8 cellular contexts compared by ENCODE assay signal in the genomic region with DNA sequence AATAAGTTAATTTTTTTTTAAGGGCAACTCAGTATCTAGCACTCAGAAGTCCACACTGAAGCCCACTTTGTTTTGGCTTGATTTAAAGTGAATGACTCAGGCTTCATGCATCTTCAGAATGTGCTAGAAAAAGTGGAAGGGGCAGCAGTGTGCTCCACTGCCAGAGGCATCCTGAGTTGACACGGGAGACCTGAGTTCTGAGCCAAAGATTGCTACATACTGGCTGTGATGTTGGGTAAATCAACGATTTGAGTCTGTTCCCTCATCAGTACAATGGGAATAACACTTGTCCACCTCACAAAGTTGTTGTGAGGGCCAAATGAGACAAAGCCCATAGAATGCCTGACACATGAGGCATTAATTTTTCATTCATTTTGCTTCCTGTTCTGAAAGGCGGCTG. TPM values are rescaled to one million over a fixed set of nuclear protein-coding genes. Genes with fewer than 3 reads are reported as not detected.
A peak's percentile ranks its signal among the peaks of the same experiment; 100 is the strongest.
DNase-seq lines count a peak whose midpoint lies in the region; ATAC-seq and TF ChIP-seq lines count a peak whose summit lies in the region.

No MANE protein-coding gene starts in this region.

- peak; percentile 41 for ATAC-seq in body of pancreas

- H3K4me3 ChIP-seq in body of pancreas (no peak overlapping the region), kidney epithelial cell (ENCODE audit: low read depth, low read length) (no peak overlapping the region), suprapubic skin (no peak overlapping the region)

- intact Hi-C loops in body of pancreas (cut with DNase I): no loop called here

- H3K27me3 ChIP-seq in body of pancreas: no peaks in the 10 kb centered on the region
- H3K27me3 ChIP-seq in kidney epithelial cell (ENCODE audit: control insufficient read depth, insufficient read depth, low read length): no peaks in the 10 kb centered on the region
- H3K27me3 ChIP-seq in suprapubic skin: no peaks in the 10 kb centered on the region

- peaks cover 0 to 13% of the 10 kb centered on the region in 2 donors for H3K36me3 ChIP-seq in body of pancreas (replicated peaks in 1 of 2; ENCODE audit: insufficient read depth in 1 of 2, low read depth in 2 of 2)
- peaks cover 3% of the 10 kb centered on the region for H3K36me3 ChIP-seq in kidney epithelial cell (ENCODE audit: control insufficient read depth, insufficient read depth, low read length)
- peaks cover 62% of the 10 kb centered on the region for H3K36me3 ChIP-seq in suprapubic skin

- TF ChIP-seq EP300 in suprapubic skin (IDR thresholded peaks at IDR 0.05): no peak

- TF ChIP-seq CTCF in body of pancreas (IDR thresholded peaks at IDR 0.05) (no peak), kidney epithelial cell (IDR thresholded peaks at IDR 0.05; ENCODE audit: insufficient read depth, low read length, poor library complexity, severe bottlenecking) (no peak), suprapubic skin (IDR thresholded peaks at IDR 0.05) (no peak)

- H3K9me3 ChIP-seq in body of pancreas (no peaks in the 10 kb centered on the region), suprapubic skin (no peaks in the 10 kb centered on the region)

- peak; percentile 87 for DNase-seq in AG20443 (ENCODE audit: low spot score)
- peak; percentile 46 for DNase-seq in LoVo (ENCODE audit: low spot score)
- peak in 2 of 4 donors; percentile 48 to 63 for DNase-seq in body of pancreas
- peak; percentile 84 for DNase-seq in kidney epithelial cell (ENCODE audit: low read depth)
- no peak for DNase-seq in suprapubic skin (ENCODE audit: low spot score in 2 of 2)
- no peak for DNase-seq in NCI-H1105 (lab: John Stamatoyannopoulos, UW)
- no peak for DNase-seq in KG1 (lab: John Stamatoyannopoulos, UW)
- no peak for DNase-seq in effector CD8-positive, alpha-beta T cell (lab: John Stamatoyannopoulos, UW)

- H3K4me1 ChIP-seq in body of pancreas: peaks cover 22% of the 10 kb centered on the region
- peaks cover 51% of the 10 kb centered on the region for H3K4me1 ChIP-seq in suprapubic skin

- TF ChIP-seq POLR2A in body of pancreas (IDR thresholded peaks at IDR 0.05) (no peak), suprapubic skin (IDR thresholded peaks at IDR 0.05) (no peak)

- H3K27ac ChIP-seq in body of pancreas (peak overlapping the region; percentile 46 to 94 (median 69)), suprapubic skin (peak overlapping the region; percentile 94)

- 48 to 50% methylated on average over 2 to 3 of the region's 3 CpGs for WGBS in body of pancreas, 2 donors
- 2% methylated on average over 3 of the region's 3 CpGs for WGBS in suprapubic skin

RNA-seq across cellular contexts. Expression of gene TMEM43, which starts 19.0 kb away (rescaled TPM):
- total RNA-seq in body of pancreas (10 to 100 TPM; 21.8 to 38.4 TPM), kidney epithelial cell (79.5 and 83.7 TPM in 2 replicates), suprapubic skin (100 to 1,000 TPM; 206 to 237 (median 219) TPM)

RNA-seq across cellular contexts. Expression of gene CHCHD4, which starts 19.2 kb away (rescaled TPM):
- total RNA-seq in body of pancreas (1 to 10 TPM; 1.3 to 7.0 TPM), kidney epithelial cell (18.4 and 20.7 TPM in 2 replicates), suprapubic skin (10 to 100 TPM; 11.3 to 16.7 (median 12.5) TPM)

RNA-seq across cellular contexts. Expression of gene XPC, which starts 34.6 kb away (rescaled TPM):
- 10 to 100 TPM; 33.2 to 34.9 TPM for total RNA-seq in body of pancreas
- 34.9 and 35.4 TPM in 2 replicates for total RNA-seq in kidney epithelial cell
- 100 to 1,000 TPM in 1 of 4 donors, 10 to 100 TPM in 3; 49.7 to 176 (median 66.4) TPM for total RNA-seq in suprapubic skin

RNA-seq across cellular contexts. Expression of gene LSM3, which starts 34.8 kb away (rescaled TPM):
- total RNA-seq in body of pancreas (1 to 10 TPM; 5.3 to 6.0 TPM), kidney epithelial cell (7.4 and 9.3 TPM in 2 replicates), suprapubic skin (10 to 100 TPM in 1 of 4 donors, 1 to 10 TPM in 3; 5.5 to 10.7 (median 8.9) TPM)

Comparison
In these comparisons a context has a peak if more than half of its experiments do, and no peak if none do; other contexts are left out.
1. DNase-seq: peak in AG20443 (single experiment), LoVo (single experiment) and kidney epithelial cell (single experiment); none in suprapubic skin (0 of 2), NCI-H1105 (single experiment), KG1 (single experiment) and effector CD8-positive, alpha-beta T cell (single experiment).